ENCODE assay signal across 25 cellular contexts in the genomic region with DNA sequence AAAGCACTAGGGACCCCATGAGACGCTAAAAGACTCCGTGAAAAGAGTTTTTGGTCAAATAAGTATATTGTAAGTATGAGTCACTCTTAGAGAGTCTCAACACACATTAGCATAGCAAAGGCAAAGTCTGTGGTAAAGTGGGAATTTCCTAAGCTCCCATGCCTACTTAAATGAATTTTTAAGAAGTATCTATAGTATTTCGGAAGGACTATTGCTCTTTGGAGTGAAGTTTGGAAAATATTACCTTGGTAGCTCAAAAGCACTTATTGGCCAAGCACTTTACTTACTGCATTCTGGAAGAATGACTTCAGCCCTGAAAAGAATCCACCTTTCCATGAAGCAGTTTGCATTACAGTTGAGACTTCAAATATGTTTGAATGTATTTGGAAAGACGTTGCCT. TPM values are rescaled to one million over a fixed set of nuclear protein-coding genes. Genes with fewer than 3 reads are reported as not detected.
DNase-seq lines count a peak whose midpoint lies in the region; ATAC-seq and TF ChIP-seq lines count a peak whose summit lies in the region.
"Had no signal": no experiment of that assay in that cellular context is flagged by ENCODE, and none has a peak within 500 bp of the region (broad histone marks: within the 10 kb centered on the region; RNA-seq: fewer than 3 reads in every experiment).

No MANE protein-coding gene starts in this region.

- no peaks in the 10 kb centered on the region for H4K20me1 ChIP-seq in hepatocyte (ENCODE audit: insufficient read depth, poor library complexity, severe bottlenecking)

- H3K9me2 ChIP-seq in hepatocyte (replicated peaks; ENCODE audit: insufficient read depth): no peaks in the 10 kb centered on the region

- H3K4me2 ChIP-seq in hepatocyte: no peak overlapping the region

- TF ChIP-seq CTCF in fibroblast of pulmonary artery (IDR thresholded peaks at IDR 0.05; ENCODE audit: low read length, missing control alignments) (no peak), hepatocyte (IDR thresholded peaks at IDR 0.05; ENCODE audit: poor library complexity) (no peak)

- no peak overlapping the region for H3K27ac ChIP-seq in hepatocyte
- H3K27ac ChIP-seq: skin epidermis, thyroid gland had no signal

- no peaks in the 10 kb centered on the region for H3K36me3 ChIP-seq in hepatocyte (replicated peaks; ENCODE audit: insufficient read depth, low read depth)
- H3K36me3 ChIP-seq: thyroid gland had no signal

- DNase-seq in amniotic epithelial cell (ENCODE audit: low read depth) (peak; percentile 38), fibroblast of pulmonary artery (ENCODE audit: low read depth) (peak; percentile 67), hepatocyte (ENCODE audit: low spot score) (no peak)
- DNase-seq: activated CD4-positive, alpha-beta T cell treated with anti-CD3 and anti-CD28 coated beads, Interleukin-2, amount 10 ng/mL, durations not matched to agents 24 days and 14 days; central memory CD4-positive, alpha-beta T cell; COR-L47; DMS79 treated with DMSO at 0.1 percent for 48 hours; NCI-H1694; NCI-H226; NCI-H82; nephron progenitor cell; PC-3; posterior cingulate gyrus; SHP77 treated with DMSO at 0.1 percent for 48 hours; stimulated activated naive CD4-positive, alpha-beta T cell; thyroid gland had no signal

- H2AFZ ChIP-seq in hepatocyte: no peak overlapping the region

- no peaks in the 10 kb centered on the region for H3K9me3 ChIP-seq in hepatocyte (ENCODE audit: low read depth)
- H3K9me3 ChIP-seq: thyroid gland had no signal

- ATAC-seq in HG02610 (IDR thresholded peaks at IDR 0.05; ENCODE audit: unreplicated experiment) (peak; percentile 73), esophagus mucosa (no peak), HG02571 (IDR thresholded peaks at IDR 0.05; ENCODE audit: unreplicated experiment) (no peak), HG03354 (IDR thresholded peaks at IDR 0.05; ENCODE audit: poor library complexity, severe bottlenecking, unreplicated experiment) (no peak)
- ATAC-seq: HCT116, left lobe of liver, PC-3 had no signal

- no peaks in the 10 kb centered on the region for H3K4me1 ChIP-seq in hepatocyte (ENCODE audit: insufficient read depth)
- H3K4me1 ChIP-seq: thyroid gland had no signal

- WGBS in hepatocyte (ENCODE audit: low lambda C conversion rate, missing lambda C conversion rate): 78% methylated on average over 4 of the region's 4 CpGs

- no peaks in the 10 kb centered on the region for H3K27me3 ChIP-seq in hepatocyte
- H3K27me3 ChIP-seq: thyroid gland had no signal

- H3K4me3 ChIP-seq in fibroblast of pulmonary artery (replicated peaks; ENCODE audit: low read depth, low read length) (no peak overlapping the region), hepatocyte (no peak overlapping the region)
- H3K4me3 ChIP-seq: skin epidermis, thyroid gland had no signal

- no peaks in the 10 kb centered on the region for H3K79me2 ChIP-seq in hepatocyte

RNA-seq across cellular contexts. Expression of a gene that starts 57.1 kb away (rescaled TPM):
- total RNA-seq in esophagus mucosa (8.7 TPM), hepatocyte (4.8 and 5.2 TPM in 2 replicates)
- 2.0 and 2.7 TPM in 2 replicates for polyA plus RNA-seq in hepatocyte
- total RNA-seq: activated CD4-positive, alpha-beta T cell treated with anti-CD3 and anti-CD28 coated beads, Interleukin-2, amount 10 ng/mL, durations not matched to agents 24 days and 14 days; B cell; T-helper 1 cell treated with Interleukin-12 subunit alpha and Interleukin-12 subunit beta and Interleukin-4 antibody, amounts not matched to agents 30 ng/mL and 1 ng/mL, for 36 hours had no signal
